1 cellular context compared by ENCODE assay signal in the genomic region with DNA sequence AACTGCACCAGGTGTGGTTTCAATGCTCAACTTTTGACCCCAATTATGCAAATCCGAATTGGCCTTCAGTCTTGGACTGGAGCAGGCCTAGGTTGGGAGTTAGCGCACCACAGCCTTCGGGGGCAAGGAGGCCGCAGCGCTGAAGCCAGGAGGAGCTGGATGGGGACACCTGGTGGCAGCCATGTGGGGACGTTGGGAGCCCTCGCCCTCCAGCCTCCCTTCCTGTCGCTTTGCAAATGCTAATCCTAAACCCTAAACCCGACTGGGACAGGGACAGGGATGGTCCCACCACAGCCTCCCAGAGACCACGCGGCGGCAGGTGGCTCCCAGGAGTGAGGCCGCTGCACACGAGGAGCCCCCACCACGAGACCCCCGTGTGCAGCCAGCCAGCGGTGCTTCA.
TF ChIP-seq lines count a peak whose summit lies in the region.

No MANE protein-coding gene starts in this region.

TF ChIP-seq in H1, 55 proteins besides CTCF, POLR2A, EP300 and RAD21:
- TF ChIP-seq, protein P1, sequence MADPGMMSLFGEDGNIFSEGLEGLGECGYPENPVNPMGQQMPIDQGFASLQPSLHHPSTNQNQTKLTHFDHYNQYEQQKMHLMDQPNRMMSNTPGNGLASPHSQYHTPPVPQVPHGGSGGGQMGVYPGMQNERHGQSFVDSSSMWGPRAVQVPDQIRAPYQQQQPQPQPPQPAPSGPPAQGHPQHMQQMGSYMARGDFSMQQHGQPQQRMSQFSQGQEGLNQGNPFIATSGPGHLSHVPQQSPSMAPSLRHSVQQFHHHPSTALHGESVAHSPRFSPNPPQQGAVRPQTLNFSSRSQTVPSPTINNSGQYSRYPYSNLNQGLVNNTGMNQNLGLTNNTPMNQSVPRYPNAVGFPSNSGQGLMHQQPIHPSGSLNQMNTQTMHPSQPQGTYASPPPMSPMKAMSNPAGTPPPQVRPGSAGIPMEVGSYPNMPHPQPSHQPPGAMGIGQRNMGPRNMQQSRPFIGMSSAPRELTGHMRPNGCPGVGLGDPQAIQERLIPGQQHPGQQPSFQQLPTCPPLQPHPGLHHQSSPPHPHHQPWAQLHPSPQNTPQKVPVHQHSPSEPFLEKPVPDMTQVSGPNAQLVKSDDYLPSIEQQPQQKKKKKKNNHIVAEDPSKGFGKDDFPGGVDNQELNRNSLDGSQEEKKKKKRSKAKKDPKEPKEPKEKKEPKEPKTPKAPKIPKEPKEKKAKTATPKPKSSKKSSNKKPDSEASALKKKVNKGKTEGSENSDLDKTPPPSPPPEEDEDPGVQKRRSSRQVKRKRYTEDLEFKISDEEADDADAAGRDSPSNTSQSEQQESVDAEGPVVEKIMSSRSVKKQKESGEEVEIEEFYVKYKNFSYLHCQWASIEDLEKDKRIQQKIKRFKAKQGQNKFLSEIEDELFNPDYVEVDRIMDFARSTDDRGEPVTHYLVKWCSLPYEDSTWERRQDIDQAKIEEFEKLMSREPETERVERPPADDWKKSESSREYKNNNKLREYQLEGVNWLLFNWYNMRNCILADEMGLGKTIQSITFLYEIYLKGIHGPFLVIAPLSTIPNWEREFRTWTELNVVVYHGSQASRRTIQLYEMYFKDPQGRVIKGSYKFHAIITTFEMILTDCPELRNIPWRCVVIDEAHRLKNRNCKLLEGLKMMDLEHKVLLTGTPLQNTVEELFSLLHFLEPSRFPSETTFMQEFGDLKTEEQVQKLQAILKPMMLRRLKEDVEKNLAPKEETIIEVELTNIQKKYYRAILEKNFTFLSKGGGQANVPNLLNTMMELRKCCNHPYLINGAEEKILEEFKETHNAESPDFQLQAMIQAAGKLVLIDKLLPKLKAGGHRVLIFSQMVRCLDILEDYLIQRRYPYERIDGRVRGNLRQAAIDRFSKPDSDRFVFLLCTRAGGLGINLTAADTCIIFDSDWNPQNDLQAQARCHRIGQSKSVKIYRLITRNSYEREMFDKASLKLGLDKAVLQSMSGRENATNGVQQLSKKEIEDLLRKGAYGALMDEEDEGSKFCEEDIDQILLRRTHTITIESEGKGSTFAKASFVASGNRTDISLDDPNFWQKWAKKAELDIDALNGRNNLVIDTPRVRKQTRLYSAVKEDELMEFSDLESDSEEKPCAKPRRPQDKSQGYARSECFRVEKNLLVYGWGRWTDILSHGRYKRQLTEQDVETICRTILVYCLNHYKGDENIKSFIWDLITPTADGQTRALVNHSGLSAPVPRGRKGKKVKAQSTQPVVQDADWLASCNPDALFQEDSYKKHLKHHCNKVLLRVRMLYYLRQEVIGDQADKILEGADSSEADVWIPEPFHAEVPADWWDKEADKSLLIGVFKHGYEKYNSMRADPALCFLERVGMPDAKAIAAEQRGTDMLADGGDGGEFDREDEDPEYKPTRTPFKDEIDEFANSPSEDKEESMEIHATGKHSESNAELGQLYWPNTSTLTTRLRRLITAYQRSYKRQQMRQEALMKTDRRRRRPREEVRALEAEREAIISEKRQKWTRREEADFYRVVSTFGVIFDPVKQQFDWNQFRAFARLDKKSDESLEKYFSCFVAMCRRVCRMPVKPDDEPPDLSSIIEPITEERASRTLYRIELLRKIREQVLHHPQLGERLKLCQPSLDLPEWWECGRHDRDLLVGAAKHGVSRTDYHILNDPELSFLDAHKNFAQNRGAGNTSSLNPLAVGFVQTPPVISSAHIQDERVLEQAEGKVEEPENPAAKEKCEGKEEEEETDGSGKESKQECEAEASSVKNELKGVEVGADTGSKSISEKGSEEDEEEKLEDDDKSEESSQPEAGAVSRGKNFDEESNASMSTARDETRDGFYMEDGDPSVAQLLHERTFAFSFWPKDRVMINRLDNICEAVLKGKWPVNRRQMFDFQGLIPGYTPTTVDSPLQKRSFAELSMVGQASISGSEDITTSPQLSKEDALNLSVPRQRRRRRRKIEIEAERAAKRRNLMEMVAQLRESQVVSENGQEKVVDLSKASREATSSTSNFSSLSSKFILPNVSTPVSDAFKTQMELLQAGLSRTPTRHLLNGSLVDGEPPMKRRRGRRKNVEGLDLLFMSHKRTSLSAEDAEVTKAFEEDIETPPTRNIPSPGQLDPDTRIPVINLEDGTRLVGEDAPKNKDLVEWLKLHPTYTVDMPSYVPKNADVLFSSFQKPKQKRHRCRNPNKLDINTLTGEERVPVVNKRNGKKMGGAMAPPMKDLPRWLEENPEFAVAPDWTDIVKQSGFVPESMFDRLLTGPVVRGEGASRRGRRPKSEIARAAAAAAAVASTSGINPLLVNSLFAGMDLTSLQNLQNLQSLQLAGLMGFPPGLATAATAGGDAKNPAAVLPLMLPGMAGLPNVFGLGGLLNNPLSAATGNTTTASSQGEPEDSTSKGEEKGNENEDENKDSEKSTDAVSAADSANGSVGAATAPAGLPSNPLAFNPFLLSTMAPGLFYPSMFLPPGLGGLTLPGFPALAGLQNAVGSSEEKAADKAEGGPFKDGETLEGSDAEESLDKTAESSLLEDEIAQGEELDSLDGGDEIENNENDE (IDR thresholded peaks at IDR 0.05; ENCODE audit: insufficient replicate concordance, low read length), result no peak
- TF ChIP-seq SP4 (IDR thresholded peaks at IDR 0.05; ENCODE audit: low read length), result no peak
- TF ChIP-seq TEAD4 (IDR thresholded peaks at IDR 0.05; ENCODE audit: low read depth, low read length), result peak; percentile 52; the same call in 1 of the 2 replicates
- TF ChIP-seq SP2 (IDR thresholded peaks at IDR 0.05; ENCODE audit: low read length), result no peak
- no peak for TF ChIP-seq TAF7 (optimal IDR thresholded peaks at IDR 0.05; ENCODE audit: borderline replicate concordance, low read depth, low read length)
- TF ChIP-seq BACH1 (IDR thresholded peaks at IDR 0.05; ENCODE audit: low read length), result no peak
- no peak for TF ChIP-seq KDM5A (IDR thresholded peaks at IDR 0.05; ENCODE audit: low read length)
- TF ChIP-seq, protein P2, sequence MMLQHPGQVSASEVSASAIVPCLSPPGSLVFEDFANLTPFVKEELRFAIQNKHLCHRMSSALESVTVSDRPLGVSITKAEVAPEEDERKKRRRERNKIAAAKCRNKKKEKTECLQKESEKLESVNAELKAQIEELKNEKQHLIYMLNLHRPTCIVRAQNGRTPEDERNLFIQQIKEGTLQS (IDR thresholded peaks at IDR 0.05; ENCODE audit: insufficient read depth, low read depth, low read length), result no peak
- TF ChIP-seq EGR1 (IDR thresholded peaks at IDR 0.05; ENCODE audit: borderline replicate concordance, low read depth, low read length), result no peak
- no peak for TF ChIP-seq KDM4A (IDR thresholded peaks at IDR 0.05; ENCODE audit: low read depth, low read length, severe bottlenecking)
- TF ChIP-seq BRCA1 (IDR thresholded peaks at IDR 0.05; ENCODE audit: low read depth, low read length), result no peak
- TF ChIP-seq SIN3A (conservative IDR thresholded peaks at IDR 0.05 in 1 of 2, IDR thresholded peaks at IDR 0.05 in 1 of 2; ENCODE audit: low read depth in 1 of 2, low read length in 2 of 2), result 0 out of 4 replicates have a peak, but pooled peaks of 1 of the 2 experiments have one; percentile 46
